Comparison of ENCODE assay signal across 10 cellular contexts in the genomic region with DNA sequence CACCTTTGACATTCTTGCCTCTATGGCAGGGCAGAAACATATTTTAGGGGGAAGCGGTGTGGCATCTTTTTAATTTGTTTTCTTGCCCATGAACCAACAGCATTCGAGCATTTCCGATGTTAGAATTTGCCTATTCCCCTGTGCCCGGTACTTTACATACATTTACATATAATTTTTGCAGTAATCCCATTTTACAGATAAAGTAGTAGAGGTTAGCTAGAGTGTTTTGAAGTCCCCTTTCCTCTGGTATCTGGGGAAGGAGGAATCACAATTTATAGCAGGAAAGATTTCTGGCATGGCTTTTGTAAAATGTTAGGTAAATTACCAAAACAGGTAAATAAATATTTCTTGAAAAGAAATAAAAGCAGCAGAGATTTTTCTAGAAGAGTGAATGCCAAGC. TPM values are rescaled to one million over a fixed set of nuclear protein-coding genes. Genes with fewer than 3 reads are reported as not detected.
DNase-seq lines count a peak whose midpoint lies in the region; ATAC-seq and TF ChIP-seq lines count a peak whose summit lies in the region.
"Had no signal": no experiment of that assay in that cellular context is flagged by ENCODE, and none has a peak within 500 bp of the region (broad histone marks: within the 10 kb centered on the region; RNA-seq: fewer than 3 reads in every experiment).

No MANE protein-coding gene starts in this region.

- peaks cover 26% of the 10 kb centered on the region for H3K4me1 ChIP-seq in DND-41 (ENCODE audit: insufficient read depth, low read length)
- peaks cover 18% of the 10 kb centered on the region for H3K4me1 ChIP-seq in OCI-LY7 (ENCODE audit: insufficient read depth, low read length, poor library complexity, severe bottlenecking)
- peaks cover 0 to 19% (median 11%) of the 10 kb centered on the region in 4 donors for H3K4me1 ChIP-seq in sigmoid colon

- WGBS in sigmoid colon, 2 donors = 56 to 71% methylated on average over 4 of the region's 4 CpGs

- POLR2A ChIA-PET in OCI-LY7 (lab: Charles Lee) = interaction anchor here (0.6 to 3.4 kb wide), 14 partner anchors 9 to 1753 kb away, joined by 3 to 24 read pairs (median 4); no protein-coding TSS in a partner anchor

- H3K9me3 ChIP-seq in DND-41 (ENCODE audit: insufficient read depth, low read length, severe bottlenecking) (no peaks in the 10 kb centered on the region), OCI-LY7 (ENCODE audit: low read length) (no peaks in the 10 kb centered on the region), sigmoid colon (no peaks in the 10 kb centered on the region)

- H3K36me3 Mint-ChIP-seq in endothelial cell (ENCODE audit: low read depth, unreplicated experiment) = no peaks in the 10 kb centered on the region

- CTCF ChIA-PET in OCI-LY7 (lab: Charles Lee; ENCODE audit: unreplicated experiment) = no interaction called here

- no peak for TF ChIP-seq CTCF in DND-41 (IDR thresholded peaks at IDR 0.05; ENCODE audit: borderline replicate concordance, extremely low read depth, low read length, poor library complexity, severe bottlenecking)
- no peak for TF ChIP-seq CTCF in OCI-LY7 (conservative IDR thresholded peaks at IDR 0.05; ENCODE audit: low read length)
- TF ChIP-seq CTCF in endothelial cell (IDR thresholded peaks at IDR 0.05; ENCODE audit: unreplicated experiment) = no peak
- no peak for TF ChIP-seq CTCF in sigmoid colon (IDR thresholded peaks at IDR 0.05)

- no peak for TF ChIP-seq POLR2A in sigmoid colon (IDR thresholded peaks at IDR 0.05)

- H3K9me3 Mint-ChIP-seq in endothelial cell (ENCODE audit: unreplicated experiment) = no peaks in the 10 kb centered on the region

- H3K4me3 ChIP-seq in DND-41 (ENCODE audit: low read depth in 1 of 2, low read length in 2 of 2) (peak overlapping the region in 1 of 2 experiments; percentile 67; a peak in 2 of 4 replicates), OCI-LY7 (ENCODE audit: low read depth, low read length, poor library complexity, severe bottlenecking) (peak overlapping the region; percentile 81), sigmoid colon (no peak overlapping the region)

- peaks cover 19% of the 10 kb centered on the region for H3K4me1 Mint-ChIP-seq in endothelial cell (ENCODE audit: unreplicated experiment)

- no peak for ATAC-seq in DND-41 (ENCODE audit: insufficient read depth, low read depth)
- no peak for ATAC-seq in HG03095 (IDR thresholded peaks at IDR 0.05; ENCODE audit: unreplicated experiment)
- no peak for ATAC-seq in GM19395 (IDR thresholded peaks at IDR 0.05; ENCODE audit: unreplicated experiment)
- ATAC-seq: Right ventricle myocardium inferior had no signal

- H4K20me1 ChIP-seq in DND-41 (ENCODE audit: insufficient read depth, low read length) (no peaks in the 10 kb centered on the region), OCI-LY7 (ENCODE audit: insufficient read depth, low read length) (no peaks in the 10 kb centered on the region)

- no peak for DNase-seq in DND-41
- peak; percentile 33 for DNase-seq in OCI-LY7 (ENCODE audit: low spot score)
- DNase-seq in endothelial cell (ENCODE audit: low spot score) = no peak
- DNase-seq in sigmoid colon = no peak
- DNase-seq in NCI-H1092 treated with DMSO at 0.1 percent for 48 hours (lab: John Stamatoyannopoulos, UW) = no peak
- DNase-seq in NCI-H1105 treated with DMSO at 0.1 percent for 48 hours (lab: John Stamatoyannopoulos, UW) = no peak

- H3K9me2 ChIP-seq in OCI-LY7 (ENCODE audit: insufficient read depth, low read length) = no peaks in the 10 kb centered on the region

- no peak for TF ChIP-seq EP300 in sigmoid colon (IDR thresholded peaks at IDR 0.05)

- H3K27ac Mint-ChIP-seq in endothelial cell (ENCODE audit: unreplicated experiment) = no peak overlapping the region

- peaks cover 7% of the 10 kb centered on the region for H3K27me3 Mint-ChIP-seq in endothelial cell (ENCODE audit: unreplicated experiment)

- H3K4me2 ChIP-seq in DND-41 (ENCODE audit: insufficient read depth, low read length) = peak overlapping the region; percentile 80
- H3K4me2 ChIP-seq in OCI-LY7 (ENCODE audit: low read length) = peak overlapping the region; percentile 99

- H3K79me2 ChIP-seq in DND-41 (ENCODE audit: insufficient read depth, low read length) (peaks cover 32% of the 10 kb centered on the region), OCI-LY7 (ENCODE audit: insufficient read depth, low read depth, low read length) (peaks cover 18% of the 10 kb centered on the region; the same call in 1 of the 2 replicates)

- intact Hi-C loops in OCI-LY7 (cut with micrococcal nuclease; ENCODE audit: unreplicated experiment) (loop anchor here (5.0 to 10.0 kb wide), 3 partner anchors 204 to 1964 kb away; partner anchors contain the start of genes DUSP16 and KLRK1), sigmoid colon (cut with DNase I) (loop anchor here (5.0 kb wide), 2 partner anchors 204 to 359 kb away; partner anchors contain the start of genes CDKN1B and DUSP16)

- peaks cover 4% of the 10 kb centered on the region for H3K36me3 ChIP-seq in DND-41 (ENCODE audit: insufficient read depth, low read length)
- peaks cover 15% of the 10 kb centered on the region for H3K36me3 ChIP-seq in OCI-LY7 (ENCODE audit: insufficient read depth, low read length)
- peaks cover 0 to 19% (median 0%) of the 10 kb centered on the region in 4 donors for H3K36me3 ChIP-seq in sigmoid colon
- H3K36me3 ChIP-seq: cardiac muscle cell had no signal

- H3K4me3 Mint-ChIP-seq in endothelial cell (ENCODE audit: unreplicated experiment) = peak overlapping the region; percentile 96

- peak overlapping the region; percentile 74 for H3K9ac ChIP-seq in DND-41 (ENCODE audit: low read depth, low read length)

- H3K27ac ChIP-seq in DND-41 (ENCODE audit: low read length) (no peak overlapping the region; the same call in 1 of the 2 replicates), OCI-LY7 (ENCODE audit: low read depth, low read length, poor library complexity, severe bottlenecking) (peak overlapping the region; percentile 82), sigmoid colon (peak overlapping the region; percentile 97 to 100 (median 98))

- BruUV-seq in OCI-LY7 (replicated peaks; lab: Mats Ljungman, UMichigan) = no TSS peak

- H3K27me3 ChIP-seq in DND-41 (ENCODE audit: insufficient read depth, low read length, poor library complexity) (no peaks in the 10 kb centered on the region), sigmoid colon (no peaks in the 10 kb centered on the region)
- H3K27me3 ChIP-seq: cardiac muscle cell had no signal

- H2AFZ ChIP-seq in DND-41 (ENCODE audit: low read depth, low read length) = peak overlapping the region; percentile 90; the same call in 1 of the 2 replicates
- peak overlapping the region; percentile 95; the same call in 1 of the 2 replicates for H2AFZ ChIP-seq in OCI-LY7 (ENCODE audit: low read length)

RNA-seq across cellular contexts. Expression of gene BORCS5, which starts 1.6 kb away (rescaled TPM):
- 9.6 and 10.4 TPM in 2 replicates for total RNA-seq in OCI-LY7 (2014; rRNA removed; shearing (Covaris generic))
- 22.9 and 25.3 TPM in 2 replicates for total RNA-seq in OCI-LY7 (2022)
- total RNA-seq in endothelial cell (ENCODE audit: unreplicated experiment) = 10.4 TPM
- 10 to 100 TPM in 3 of 4 donors, 1 to 10 TPM in 1; 7.1 to 25.3 (median 14.0) TPM for total RNA-seq in sigmoid colon
- polyA plus RNA-seq in sigmoid colon = 1 to 10 TPM; 3.7 to 7.0 (median 6.0) TPM

RNA-seq across cellular contexts. Expression of gene MANSC1, which starts 8.5 kb away (rescaled TPM):
- not detected in 2 replicates for total RNA-seq in OCI-LY7 (2014; rRNA removed; shearing (Covaris generic))
- total RNA-seq in OCI-LY7 (2022) (0.17 TPM in 1 of 2 replicates, not detected in the other), endothelial cell (ENCODE audit: unreplicated experiment) (21.7 TPM), sigmoid colon (10 to 100 TPM; 11.5 to 16.6 (median 12.2) TPM)
- 10 to 100 TPM in 1 of 3 donors, 1 to 10 TPM in 2; 5.8 to 21.4 (median 7.2) TPM for polyA plus RNA-seq in sigmoid colon

Comparison
In these comparisons a context has a peak if more than half of its experiments do, and no peak if none do; other contexts are left out.
1. RNA of gene MANSC1, which starts 8.5 kb away (total RNA-seq): 21.7 TPM in endothelial cell (single experiment) and 11.5 to 16.6 TPM in sigmoid colon; 0.17 TPM in OCI-LY7; every median in the first group is over 10 times any median in the second.